ENCODE assay signal across 19 cellular contexts in genomic region chr6:167435209-167435728, GRCh38.
DNase-seq lines count a peak whose midpoint lies in the region; ATAC-seq, FAIRE-seq and TF ChIP-seq lines count a peak whose summit lies in the region.
"Had no signal": no experiment of that assay in that cellular context is flagged by ENCODE, and none has a peak within 500 bp of the region (broad histone marks: within the 10 kb centered on the region; RNA-seq: fewer than 3 reads in every experiment).

No MANE protein-coding gene starts in this region.

- H3K36me3 ChIP-seq in astrocyte (ENCODE audit: insufficient read depth, low read length), result no peaks in the 10 kb centered on the region
- peaks cover 0 to 16% of the 10 kb centered on the region in 2 donors for H3K36me3 ChIP-seq in neuronal stem cell (replicated peaks in 1 of 2; ENCODE audit: control insufficient read depth in 2 of 2, insufficient read depth in 2 of 2, low read length in 2 of 2)
- H3K36me3 ChIP-seq in gastrocnemius medialis, result no peaks in the 10 kb centered on the region
- H3K36me3 ChIP-seq: BE2C had no signal

- WGBS in H9 (ENCODE audit: extremely low coverage, insufficient read length, low lambda C conversion rate), result no CpG with 5 or more reads among the region's 16 CpGs
- WGBS in neuronal stem cell (ENCODE audit: extremely low coverage in 2 of 2, insufficient read length in 2 of 2, insufficient replicate concordance in 1 of 2), 2 donors, result no CpG with 5 or more reads among the region's 16 CpGs

- no peaks in the 10 kb centered on the region for H4K20me1 ChIP-seq in H9 (ENCODE audit: control insufficient read depth, insufficient read depth, insufficient read length)
- no peaks in the 10 kb centered on the region for H4K20me1 ChIP-seq in astrocyte (ENCODE audit: insufficient read depth, low read length)

- H3K18ac ChIP-seq in H9 (ENCODE audit: insufficient read length, low read depth, low read length), result no peak overlapping the region
- peak overlapping the region; percentile 38 for H3K18ac ChIP-seq in neuronal stem cell (ENCODE audit: low read length)

- H3K27me3 Mint-ChIP-seq in H9 (ENCODE audit: low read depth) (no peaks in the 10 kb centered on the region), astrocyte (ENCODE audit: low read depth, unreplicated experiment) (peaks cover 2% of the 10 kb centered on the region)
- H3K27me3 Mint-ChIP-seq: CD4-positive, CD25-positive, alpha-beta regulatory T cell had no signal

- H2BK120ac ChIP-seq in H9 (ENCODE audit: low read depth, low read length, poor library complexity, severe bottlenecking), result no peak overlapping the region
- no peak overlapping the region for H2BK120ac ChIP-seq in neuronal stem cell (ENCODE audit: low read depth, low read length)

- H3K27me3 ChIP-seq in H9 (ENCODE audit: insufficient read depth, low read length), result no peaks in the 10 kb centered on the region
- H3K27me3 ChIP-seq in astrocyte (ENCODE audit: insufficient read depth, low read length), result no peaks in the 10 kb centered on the region
- no peaks in the 10 kb centered on the region for H3K27me3 ChIP-seq in neuronal stem cell (ENCODE audit: control insufficient read depth in 3 of 3, insufficient read depth in 3 of 3, low read depth in 1 of 3, low read length in 3 of 3)
- no peaks in the 10 kb centered on the region for H3K27me3 ChIP-seq in gastrocnemius medialis
- H3K27me3 ChIP-seq: BE2C had no signal

- no peaks in the 10 kb centered on the region for H3K23me2 ChIP-seq in H9 (ENCODE audit: insufficient read length, low read depth, low read length, poor library complexity, severe bottlenecking)

- no peaks in the 10 kb centered on the region for H3K4me1 ChIP-seq in H9 (ENCODE audit: insufficient read depth, low read length)
- no peaks in the 10 kb centered on the region for H3K4me1 ChIP-seq in astrocyte (ENCODE audit: insufficient read depth, low read length)
- peaks cover 0 to 3% of the 10 kb centered on the region in 2 donors for H3K4me1 ChIP-seq in neuronal stem cell (ENCODE audit: control insufficient read depth in 2 of 2, insufficient read depth in 1 of 2, low read depth in 1 of 2, low read length in 2 of 2)
- H3K4me1 ChIP-seq in gastrocnemius medialis, result no peaks in the 10 kb centered on the region
- H3K4me1 ChIP-seq: BE2C had no signal

- H2AK5ac ChIP-seq in H9 (ENCODE audit: insufficient read length, low read length) (no peak overlapping the region), neuronal stem cell (ENCODE audit: low read depth, low read length) (peak overlapping the region; percentile 69)

- no peak overlapping the region for H3K56ac ChIP-seq in H9 (ENCODE audit: insufficient read length, low read depth, low read length)

- no peaks in the 10 kb centered on the region for H3K9me3 ChIP-seq in H9 (ENCODE audit: control insufficient read depth, low read depth, low read length)
- H3K9me3 ChIP-seq in astrocyte (ENCODE audit: insufficient read depth, low read depth, low read length), result no peaks in the 10 kb centered on the region
- H3K9me3 ChIP-seq in neuronal stem cell (replicated peaks in 1 of 2; ENCODE audit: control insufficient read depth in 2 of 2, insufficient read depth in 1 of 2, low read depth in 1 of 2, low read length in 2 of 2), result peaks cover 0 to 11% of the 10 kb centered on the region in 2 donors
- no peaks in the 10 kb centered on the region for H3K9me3 ChIP-seq in gastrocnemius medialis
- H3K9me3 ChIP-seq: BE2C had no signal

- intact Hi-C loops in gastrocnemius medialis (cut with DNase I; ENCODE audit: low total_unique reads), result no loop called here

- no peak overlapping the region for H4K5ac ChIP-seq in H9 (ENCODE audit: insufficient read length, low read depth, low read length)

- no peak overlapping the region for H3K4ac ChIP-seq in H9 (ENCODE audit: low read depth, low read length)
- H3K4ac ChIP-seq in neuronal stem cell (ENCODE audit: low read length), result no peak overlapping the region

- no peak overlapping the region for H3K4me3 Mint-ChIP-seq in H9
- H3K4me3 Mint-ChIP-seq in astrocyte (ENCODE audit: unreplicated experiment), result no peak overlapping the region
- H3K4me3 Mint-ChIP-seq: CD4-positive, CD25-positive, alpha-beta regulatory T cell; CD8-positive, alpha-beta memory T cell had no signal

- H2BK20ac ChIP-seq in H9 (ENCODE audit: low read depth, low read length, poor library complexity, severe bottlenecking), result no peak overlapping the region

- no peak overlapping the region for H3K27ac Mint-ChIP-seq in H9
- H3K27ac Mint-ChIP-seq in astrocyte (ENCODE audit: unreplicated experiment), result peak overlapping the region; percentile 18
- H3K27ac Mint-ChIP-seq: CD4-positive, CD25-positive, alpha-beta regulatory T cell; CD8-positive, alpha-beta memory T cell had no signal

- no peaks in the 10 kb centered on the region for H3K79me1 ChIP-seq in H9 (ENCODE audit: insufficient read depth, low read depth, low read length, poor library complexity, severe bottlenecking)
- H3K79me1 ChIP-seq in neuronal stem cell (ENCODE audit: low read depth, low read length), result peaks cover 13% of the 10 kb centered on the region

- H3K27ac ChIP-seq in H9 (ENCODE audit: insufficient read length, low read depth, low read length), result no peak overlapping the region
- H3K27ac ChIP-seq in astrocyte (ENCODE audit: low read depth, low read length), result no peak overlapping the region
- H3K27ac ChIP-seq in neuronal stem cell (replicated peaks; ENCODE audit: low read length), result no peak overlapping the region
- no peak overlapping the region for H3K27ac ChIP-seq in gastrocnemius medialis
- H3K27ac ChIP-seq: HL-60 had no signal

- peaks cover 13 to 42% (median 16%) of the 10 kb centered on the region in 3 experiments for H3K36me3 Mint-ChIP-seq in H9 (ENCODE audit: insufficient read depth in 1 of 3, low read depth in 3 of 3)
- H3K36me3 Mint-ChIP-seq in astrocyte (ENCODE audit: low read depth, unreplicated experiment), result no peaks in the 10 kb centered on the region
- H3K36me3 Mint-ChIP-seq: CD4-positive, CD25-positive, alpha-beta regulatory T cell; CD8-positive, alpha-beta memory T cell had no signal

- H4K91ac ChIP-seq in H9 (ENCODE audit: insufficient read length, low read depth, low read length) (no peak overlapping the region), neuronal stem cell (ENCODE audit: low read depth, low read length, poor library complexity) (no peak overlapping the region)

- no peak overlapping the region for H2AFZ ChIP-seq in H9 (ENCODE audit: low read length)
- H2AFZ ChIP-seq in astrocyte (ENCODE audit: low read depth, low read length), result no peak overlapping the region
- no peak overlapping the region for H2AFZ ChIP-seq in neuronal stem cell (ENCODE audit: low read length)

- DNase-seq in H9 (no peak), astrocyte (ENCODE audit: low read depth) (no peak), neuronal stem cell (ENCODE audit: low spot score) (no peak), gastrocnemius medialis (no peak), NCI-H2227 (lab: John Stamatoyannopoulos, UW; ENCODE audit: unreplicated experiment) (no peak)
- DNase-seq: ACHN; BE2C; C1 segment of cervical spinal cord; CD4-positive, CD25-positive, alpha-beta regulatory T cell; CD8-positive, alpha-beta memory T cell; COR-L47; GF-D8; HCEC 1CT; IMR-90 had no signal

- no peak overlapping the region for H3T11ph ChIP-seq in H9 (ENCODE audit: low read length)

- H2BK12ac ChIP-seq in H9 (ENCODE audit: insufficient read length, low read depth, low read length) (peak overlapping the region; percentile 73), neuronal stem cell (ENCODE audit: low read length) (peak overlapping the region; percentile 0)

- in situ Hi-C loops in gastrocnemius medialis (cut with MboI; ENCODE audit: low sequenced_read_pairs in 4 of 4), result no loop called here

- H3K9me3 Mint-ChIP-seq in H9 (peaks cover 4 to 20% of the 10 kb centered on the region in 2 experiments; a peak in 3 of 5 replicates), astrocyte (ENCODE audit: unreplicated experiment) (peaks cover 2% of the 10 kb centered on the region)

- H3K14ac ChIP-seq in H9 (ENCODE audit: insufficient read depth, low read length) (no peak overlapping the region), neuronal stem cell (ENCODE audit: low read length) (no peak overlapping the region)

- H3K23ac ChIP-seq in H9 (ENCODE audit: insufficient read length, low read depth, low read length) (no peak overlapping the region), neuronal stem cell (ENCODE audit: low read depth, low read length, poor library complexity) (no peak overlapping the region)

- TF ChIP-seq POLR2A in gastrocnemius medialis (IDR thresholded peaks at IDR 0.05) (no peak), GM18505 (IDR thresholded peaks at IDR 0.05; ENCODE audit: borderline replicate concordance, extremely low read depth, insufficient read depth, insufficient read length) (no peak)

- no peak overlapping the region for H3K4me2 ChIP-seq in H9 (ENCODE audit: insufficient read depth, insufficient read length, low read length)
- H3K4me2 ChIP-seq in astrocyte (ENCODE audit: low read length), result no peak overlapping the region
- H3K4me2 ChIP-seq in neuronal stem cell (ENCODE audit: insufficient read depth, low read length, poor library complexity, severe bottlenecking), result no peak overlapping the region

- no peak for TF ChIP-seq CTCF in H9 (conservative IDR thresholded peaks at IDR 0.05)
- no peak for TF ChIP-seq CTCF in astrocyte (IDR thresholded peaks at IDR 0.05; ENCODE audit: insufficient read depth, low read depth, low read length)
- TF ChIP-seq CTCF in gastrocnemius medialis (IDR thresholded peaks at IDR 0.05 in 4 of 5, conservative IDR thresholded peaks at IDR 0.05 in 1 of 5), result no peak

- H2BK15ac ChIP-seq in H9 (ENCODE audit: low read depth, low read length) (no peak overlapping the region), neuronal stem cell (ENCODE audit: low read length) (peak overlapping the region; percentile 45)

- no peak overlapping the region for H4K8ac ChIP-seq in H9 (replicated peaks; ENCODE audit: insufficient read length, low read depth, low read length)
- H4K8ac ChIP-seq in neuronal stem cell (ENCODE audit: low read depth, low read length), result no peak overlapping the region

- H3K4me1 Mint-ChIP-seq in H9 (peaks cover 10 to 18% of the 10 kb centered on the region in 2 experiments), astrocyte (ENCODE audit: low read depth, unreplicated experiment) (no peaks in the 10 kb centered on the region)
- H3K4me1 Mint-ChIP-seq: CD4-positive, CD25-positive, alpha-beta regulatory T cell; CD8-positive, alpha-beta memory T cell had no signal

- no peak overlapping the region for H2BK5ac ChIP-seq in H9 (ENCODE audit: insufficient read length, low read length)
- H2BK5ac ChIP-seq in neuronal stem cell (ENCODE audit: low read length), result no peak overlapping the region

- no peak overlapping the region for H3K4me3 ChIP-seq in astrocyte (ENCODE audit: insufficient read depth, low read depth, low read length)
- H3K4me3 ChIP-seq in neuronal stem cell (ENCODE audit: low read length in 2 of 2), result no peak overlapping the region
- no peak overlapping the region for H3K4me3 ChIP-seq in gastrocnemius medialis
- H3K4me3 ChIP-seq: K562 had no signal

- no peak overlapping the region for H3K9ac ChIP-seq in H9 (ENCODE audit: extremely low read depth, insufficient read length, low read length)
- H3K9ac ChIP-seq in astrocyte (ENCODE audit: low read length), result no peak overlapping the region
- no peak overlapping the region for H3K9ac ChIP-seq in neuronal stem cell (ENCODE audit: low read depth, low read length, poor library complexity)

- ATAC-seq in gastrocnemius medialis, result no peak
- ATAC-seq in GM18505 (IDR thresholded peaks at IDR 0.05; ENCODE audit: unreplicated experiment), result no peak
- ATAC-seq: K562 had no signal

- H3K79me2 ChIP-seq in H9 (ENCODE audit: insufficient read depth, low read length) (0 out of 2 replicates have a peak, but pooled peaks cover 2% of the 10 kb centered on the region), astrocyte (ENCODE audit: insufficient read depth, low read length) (no peaks in the 10 kb centered on the region)

- no peak for FAIRE-seq in astrocyte (lab: Jason Lieb, UNC)
- FAIRE-seq: A204.1, GM19239, K562 had no signal
